In the genomic region with DNA sequence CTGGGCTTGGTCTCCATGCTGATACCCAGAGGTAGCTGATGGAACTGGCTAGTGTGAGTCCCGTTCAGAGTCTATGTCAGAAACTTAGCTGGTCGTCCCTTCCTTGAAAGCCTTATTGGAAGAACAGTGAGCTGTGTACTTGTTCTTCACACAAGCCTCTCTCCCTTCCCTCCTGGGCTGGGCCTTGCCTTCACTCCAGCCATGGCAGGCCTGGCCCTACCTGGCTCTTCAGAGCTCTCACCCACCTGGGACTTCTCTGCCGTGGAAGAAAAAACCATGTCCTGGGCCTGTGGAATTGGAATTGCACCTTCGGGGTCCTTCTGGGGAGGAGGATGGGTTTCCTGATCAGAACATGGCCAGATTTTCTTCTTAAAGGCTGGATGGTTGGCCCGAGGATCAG, we compare ENCODE assay signal across 24 cellular contexts. TPM values are rescaled to one million over a fixed set of nuclear protein-coding genes. Genes with fewer than 3 reads are reported as not detected.
"Had no signal": no experiment of that assay in that cellular context is flagged by ENCODE, and none has a peak within 500 bp of the region (broad histone marks: within the 10 kb centered on the region; RNA-seq: fewer than 3 reads in every experiment).

No MANE protein-coding gene starts in this region.

- H3K4me1 ChIP-seq: neural progenitor cell had no signal

- H3K36me3 Mint-ChIP-seq: neural progenitor cell had no signal

- H3K27me3 Mint-ChIP-seq: naive thymus-derived CD8-positive, alpha-beta T cell; stimulated activated naive B cell treated with anti-CD40 and anti-IgM and Interleukin-4, amounts not matched to agents 10 μg/mL and 1 μg/mL and 100 μg/mL, for 72 hours; stimulated activated naive CD8-positive, alpha-beta T cell treated with anti-CD3 and anti-CD28 coated beads, Interleukin-15, amount 100 ng/mL, for 72 hours had no signal

- H3K27ac ChIP-seq: dorsolateral prefrontal cortex, neural progenitor cell, ovary, right atrium auricular region, sigmoid colon, skin epidermis, thoracic aorta, transverse colon had no signal

- H3K27me3 ChIP-seq: dorsolateral prefrontal cortex, hepatocyte, neural progenitor cell, ovary, right atrium auricular region, sigmoid colon, transverse colon had no signal

- H3K4me3 ChIP-seq: dorsolateral prefrontal cortex, hepatocyte, lung, neural progenitor cell, ovary, right atrium auricular region, sigmoid colon, skin epidermis, thoracic aorta, transverse colon had no signal

- H3K9me3 ChIP-seq: ovary, right atrium auricular region, sigmoid colon, thoracic aorta, transverse colon had no signal

- H3K36me3 ChIP-seq: neural progenitor cell, ovary, right atrium auricular region, sigmoid colon, thoracic aorta, transverse colon had no signal

- DNase-seq: cortex of kidney; dorsolateral prefrontal cortex; effector CD8-positive, alpha-beta T cell; foreskin melanocyte; head of caudate nucleus; left colon; left ventricle myocardium superior; mesendoderm; naive thymus-derived CD8-positive, alpha-beta T cell; nucleus accumbens; ovary; sigmoid colon; stimulated activated CD4-positive, alpha-beta T cell treated with anti-CD3 and anti-CD28 coated beads, Interleukin-2, amount 100 ng/mL, for 24 hours; stimulated activated CD4-positive, alpha-beta T cell treated with anti-CD3 and anti-CD28 coated beads, Interleukin-4, amount 100 ng/mL, for 4 hours; stimulated activated naive B cell treated with anti-CD40 and anti-IgM and Interleukin-4, amounts not matched to agents 10 μg/mL and 1 μg/mL and 100 μg/mL, for 72 hours; stimulated activated naive CD8-positive, alpha-beta T cell treated with anti-CD3 and anti-CD28 coated beads, Interleukin-15, amount 100 ng/mL, for 72 hours; transverse colon had no signal

- H3K27ac Mint-ChIP-seq: neural progenitor cell; stimulated activated naive B cell treated with anti-CD40 and anti-IgM and Interleukin-4, amounts not matched to agents 10 μg/mL and 1 μg/mL and 100 μg/mL, for 72 hours had no signal

- H3K9me3 Mint-ChIP-seq: stimulated activated naive CD8-positive, alpha-beta T cell treated with anti-CD3 and anti-CD28 coated beads, Interleukin-15, amount 100 ng/mL, for 72 hours had no signal

- ATAC-seq: left colon; left ventricle myocardium superior; naive thymus-derived CD8-positive, alpha-beta T cell; stimulated activated naive B cell treated with anti-CD40 and anti-IgM and Interleukin-4, amounts not matched to agents 10 μg/mL and 1 μg/mL and 100 μg/mL, for 72 hours; stimulated activated naive CD8-positive, alpha-beta T cell treated with anti-CD3 and anti-CD28 coated beads, Interleukin-15, amount 100 ng/mL, for 72 hours had no signal

- H3K4me3 Mint-ChIP-seq: neural progenitor cell; stimulated activated naive B cell treated with anti-CD40 and anti-IgM and Interleukin-4, amounts not matched to agents 10 μg/mL and 1 μg/mL and 100 μg/mL, for 72 hours; stimulated activated naive CD8-positive, alpha-beta T cell treated with anti-CD3 and anti-CD28 coated beads, Interleukin-15, amount 100 ng/mL, for 72 hours had no signal

RNA-seq across cellular contexts. Expression of a gene that starts 20.3 kb away (rescaled TPM):
- total RNA-seq: hepatocyte, kidney epithelial cell had no signal
- polyA plus RNA-seq: hepatocyte had no signal
